8 cellular contexts compared by ENCODE assay signal in genomic region chr17:7562208-7562605, GRCh38. TPM values are rescaled to one million over a fixed set of nuclear protein-coding genes. Genes with fewer than 3 reads are reported as not detected.
DNase-seq lines count a peak whose midpoint lies in the region; ATAC-seq and TF ChIP-seq lines count a peak whose summit lies in the region.

No MANE protein-coding gene starts in this region.

- no peaks in the 10 kb centered on the region for H3K36me3 ChIP-seq in hepatocyte (replicated peaks; ENCODE audit: insufficient read depth, low read depth)

- WGBS in hepatocyte (ENCODE audit: low lambda C conversion rate, missing lambda C conversion rate), result 2% methylated on average over 18 of the region's 28 CpGs

- DNase-seq in AG04449 (ENCODE audit: low read depth, low spot score), result no peak
- peak; percentile 54 for DNase-seq in hepatocyte (ENCODE audit: low spot score)
- no peak for DNase-seq in stimulated activated naive CD8-positive, alpha-beta T cell treated with anti-CD3 and anti-CD28 coated beads, Interleukin-15, amount 100 ng/mL, for 72 hours
- no peak for DNase-seq in EL
- no peak for DNase-seq in hypothalamus (lab: John Stamatoyannopoulos, UW)
- no peak for DNase-seq in C1 segment of cervical spinal cord (lab: John Stamatoyannopoulos, UW)

- H3K4me3 ChIP-seq in AG04449 (ENCODE audit: low read depth, low read length) (peak overlapping the region; percentile 84), WI38 (ENCODE audit: low read depth, low read length) (peak overlapping the region; percentile 79), hepatocyte (peak overlapping the region; percentile 93)

- H3K9me3 Mint-ChIP-seq in stimulated activated naive CD8-positive, alpha-beta T cell treated with anti-CD3 and anti-CD28 coated beads, Interleukin-15, amount 100 ng/mL, for 72 hours, result no peaks in the 10 kb centered on the region

- H3K79me2 ChIP-seq in hepatocyte, result peaks cover 50% of the 10 kb centered on the region

- peak overlapping the region; percentile 96 for H3K27ac ChIP-seq in hepatocyte

- peak overlapping the region; percentile 97 for H3K4me2 ChIP-seq in hepatocyte

- peaks cover 75% of the 10 kb centered on the region for H3K4me1 Mint-ChIP-seq in stimulated activated naive CD8-positive, alpha-beta T cell treated with anti-CD3 and anti-CD28 coated beads, Interleukin-15, amount 100 ng/mL, for 72 hours

- peak overlapping the region; percentile 93 to 98 for H3K27ac Mint-ChIP-seq in stimulated activated naive CD8-positive, alpha-beta T cell treated with anti-CD3 and anti-CD28 coated beads, Interleukin-15, amount 100 ng/mL, for 72 hours

- H3K9me3 ChIP-seq in hepatocyte (ENCODE audit: low read depth), result no peaks in the 10 kb centered on the region

- peak overlapping the region; percentile 98 to 99 for H3K4me3 Mint-ChIP-seq in stimulated activated naive CD8-positive, alpha-beta T cell treated with anti-CD3 and anti-CD28 coated beads, Interleukin-15, amount 100 ng/mL, for 72 hours

- H2AFZ ChIP-seq in hepatocyte, result peak overlapping the region; percentile 40

- CTCF ChIA-PET in AG04449 (lab: Yijun Ruan, JAX), result interaction anchor here (0.8 to 3.3 kb wide), 10 partner anchors 8 to 238 kb away, joined by 3 to 115 read pairs (median 30); partner anchors contain the start of genes CD68, KCTD11, MPDU1 and SOX15

- TF ChIP-seq CTCF in AG04449 (IDR thresholded peaks at IDR 0.05; ENCODE audit: insufficient read depth, low read length, missing control alignments), result no peak
- TF ChIP-seq CTCF in WI38 (IDR thresholded peaks at IDR 0.05; ENCODE audit: low read depth, low read length), result no peak
- TF ChIP-seq CTCF in hepatocyte (IDR thresholded peaks at IDR 0.05; ENCODE audit: poor library complexity), result no peak

- H3K9me2 ChIP-seq in hepatocyte (replicated peaks; ENCODE audit: insufficient read depth), result no peaks in the 10 kb centered on the region

- H3K27me3 Mint-ChIP-seq in stimulated activated naive CD8-positive, alpha-beta T cell treated with anti-CD3 and anti-CD28 coated beads, Interleukin-15, amount 100 ng/mL, for 72 hours, result no peaks in the 10 kb centered on the region

- no peaks in the 10 kb centered on the region for H3K27me3 ChIP-seq in hepatocyte

- ATAC-seq in GM21576 (IDR thresholded peaks at IDR 0.05; ENCODE audit: unreplicated experiment), result peak; percentile 2
- ATAC-seq in stimulated activated naive CD8-positive, alpha-beta T cell treated with anti-CD3 and anti-CD28 coated beads, Interleukin-15, amount 100 ng/mL, for 72 hours, result peak; percentile 9

- POLR2A ChIA-PET in AG04449 (lab: Yijun Ruan, JAX), result interaction anchor here (0.6 to 1.2 kb wide), 2 partner anchors 18 to 127 kb away, joined by 4 read pairs; partner anchors contain the start of gene CD68

- no peaks in the 10 kb centered on the region for H4K20me1 ChIP-seq in hepatocyte (ENCODE audit: insufficient read depth, poor library complexity, severe bottlenecking)

- H3K4me1 ChIP-seq in hepatocyte (ENCODE audit: insufficient read depth), result peaks cover 37% of the 10 kb centered on the region

RNA-seq across cellular contexts. Expression of gene SENP3, which starts 0.5 kb away (rescaled TPM):
- 61.1 and 71.2 TPM in 2 replicates for total RNA-seq in hepatocyte
- 33.7 and 35.4 TPM in 2 replicates for polyA plus RNA-seq in hepatocyte

RNA-seq across cellular contexts. Expression of gene TNFSF13, which starts 3.7 kb away (rescaled TPM):
- total RNA-seq in hepatocyte, result 0.90 and 11.0 TPM in 2 replicates
- polyA plus RNA-seq in hepatocyte, result 2.4 and 5.4 TPM in 2 replicates

RNA-seq across cellular contexts. Expression of gene TNFSF12, which starts 13.3 kb away (rescaled TPM):
- 4.5 and 7.3 TPM in 2 replicates for total RNA-seq in hepatocyte
- 8.0 and 11.3 TPM in 2 replicates for polyA plus RNA-seq in hepatocyte

RNA-seq across cellular contexts. Expression of gene CD68, which starts 17.2 kb away (rescaled TPM):
- 64.0 and 75.5 TPM in 2 replicates for total RNA-seq in hepatocyte
- 80.4 and 82.6 TPM in 2 replicates for polyA plus RNA-seq in hepatocyte

RNA-seq across cellular contexts. Expression of gene MPDU1, which starts 21.4 kb away (rescaled TPM):
- total RNA-seq in hepatocyte, result 201 and 234 TPM in 2 replicates
- 109 and 113 TPM in 2 replicates for polyA plus RNA-seq in hepatocyte
